Comparison of ENCODE assay signal across 11 cellular contexts in the genomic region with DNA sequence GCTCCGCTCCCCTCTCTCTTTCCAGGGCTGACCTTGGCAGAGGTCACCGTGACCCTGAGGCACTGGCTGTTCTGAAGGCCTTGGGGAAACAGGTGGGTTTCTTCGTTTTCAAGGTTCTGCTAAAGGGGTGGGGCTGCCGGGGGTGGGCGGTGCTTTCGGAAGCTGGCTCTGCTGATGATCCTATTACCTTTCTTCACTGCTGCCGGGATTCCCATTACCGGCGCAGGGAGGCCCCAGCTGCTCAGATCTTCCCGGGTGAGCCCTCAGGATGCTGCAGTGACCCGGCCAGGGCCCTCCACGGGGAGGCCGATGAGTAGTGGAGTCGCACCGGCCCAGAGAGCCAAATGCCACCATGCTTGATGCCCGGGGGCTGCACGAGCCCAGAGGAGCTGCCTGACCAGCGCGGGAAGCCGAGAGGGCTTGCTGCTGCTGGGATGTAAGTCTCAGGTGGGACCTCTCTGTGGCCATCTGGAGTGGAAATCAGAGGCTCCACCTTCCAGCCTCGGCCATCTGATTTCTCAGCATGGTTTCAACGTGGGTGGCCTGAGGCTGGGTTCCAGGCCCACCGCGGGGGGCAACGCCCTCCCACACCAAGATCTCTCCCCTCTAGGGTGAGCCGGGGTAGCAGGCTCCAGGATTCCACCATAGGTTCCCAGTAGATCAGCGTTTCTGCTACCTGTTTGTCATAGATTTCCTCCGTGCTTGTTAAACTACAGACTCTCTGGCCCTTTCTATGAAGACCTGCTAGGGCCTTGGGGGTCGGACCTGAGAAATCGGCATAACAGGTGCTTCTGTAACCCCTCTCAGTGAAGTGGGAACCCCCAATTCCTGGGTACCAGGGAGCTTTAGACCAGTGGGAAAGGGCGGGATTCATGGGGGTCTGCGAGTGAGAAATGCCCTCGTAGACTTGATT. TPM values are rescaled to one million over a fixed set of nuclear protein-coding genes. Genes with fewer than 3 reads are reported as not detected.
DNase-seq lines count a peak whose midpoint lies in the region; ATAC-seq lines count a peak whose summit lies in the region.
"Had no signal": no experiment of that assay in that cellular context is flagged by ENCODE, and none has a peak within 500 bp of the region (broad histone marks: within the 10 kb centered on the region; RNA-seq: fewer than 3 reads in every experiment).

No MANE protein-coding gene starts in this region.

- no peaks in the 10 kb centered on the region for H3K9me3 ChIP-seq in iPS DF 6.9 (ENCODE audit: control insufficient read depth, insufficient read depth, low read length)
- H3K9me3 ChIP-seq: adrenal gland, neutrophil had no signal

- no CpG with 5 or more reads among the region's 33 CpGs for WGBS in iPS DF 6.9 (ENCODE audit: insufficient coverage, insufficient read length)

- H3K27ac Mint-ChIP-seq in activated CD4-positive, alpha-beta T cell treated with anti-CD3 and anti-CD28 coated beads, Interleukin-2, amount 10 ng/mL, durations not matched to agents 24 days and 14 days: peak overlapping the region; percentile 79
- H3K27ac Mint-ChIP-seq in activated CD4-positive, alpha-beta memory T cell treated with anti-CD3 and anti-CD28 coated beads for 36 hours: no peak overlapping the region
- H3K27ac Mint-ChIP-seq in stimulated activated memory B cell treated with anti-CD40 and anti-IgM and Interleukin-4, amounts not matched to agents 10 μg/mL and 1 μg/mL and 100 μg/mL, for 72 hours: peak overlapping the region; percentile 58

- peak overlapping the region; percentile 5; the same call in 1 of the 2 replicates for H3K4me3 ChIP-seq in iPS DF 6.9 (ENCODE audit: low read length)

- POLR2A ChIA-PET in activated CD4-positive, alpha-beta memory T cell treated with anti-CD3 and anti-CD28 coated beads for 36 hours (lab: Charles Lee): interaction anchor here (1.2 to 1.3 kb wide), 4 partner anchors 20 to 63 kb away, joined by 3 to 10 read pairs (median 6); no protein-coding TSS in a partner anchor

- no peak for ATAC-seq in stimulated activated memory B cell treated with anti-CD40 and anti-IgM and Interleukin-4, amounts not matched to agents 10 μg/mL and 1 μg/mL and 100 μg/mL, for 72 hours
- ATAC-seq in HG03175 (IDR thresholded peaks at IDR 0.05; ENCODE audit: unreplicated experiment): no peak

- peaks cover 19% of the 10 kb centered on the region for H3K27me3 Mint-ChIP-seq in activated CD4-positive, alpha-beta T cell treated with anti-CD3 and anti-CD28 coated beads, Interleukin-2, amount 10 ng/mL, durations not matched to agents 24 days and 14 days
- no peaks in the 10 kb centered on the region for H3K27me3 Mint-ChIP-seq in activated CD4-positive, alpha-beta memory T cell treated with anti-CD3 and anti-CD28 coated beads for 36 hours
- H3K27me3 Mint-ChIP-seq in stimulated activated memory B cell treated with anti-CD40 and anti-IgM and Interleukin-4, amounts not matched to agents 10 μg/mL and 1 μg/mL and 100 μg/mL, for 72 hours: no peaks in the 10 kb centered on the region

- H3K4me1 ChIP-seq in iPS DF 6.9 (ENCODE audit: control insufficient read depth, insufficient read depth, low read length): peaks cover 3% of the 10 kb centered on the region; the same call in 1 of the 2 replicates

- H3K9me3 Mint-ChIP-seq in activated CD4-positive, alpha-beta T cell treated with anti-CD3 and anti-CD28 coated beads, Interleukin-2, amount 10 ng/mL, durations not matched to agents 24 days and 14 days: no peaks in the 10 kb centered on the region
- H3K9me3 Mint-ChIP-seq in activated CD4-positive, alpha-beta memory T cell treated with anti-CD3 and anti-CD28 coated beads for 36 hours: no peaks in the 10 kb centered on the region
- H3K9me3 Mint-ChIP-seq in stimulated activated memory B cell treated with anti-CD40 and anti-IgM and Interleukin-4, amounts not matched to agents 10 μg/mL and 1 μg/mL and 100 μg/mL, for 72 hours: no peaks in the 10 kb centered on the region

- peaks cover 2% of the 10 kb centered on the region; the same call in 1 of the 2 replicates for H3K27me3 ChIP-seq in iPS DF 6.9 (ENCODE audit: control insufficient read depth, insufficient read depth, low read length)
- H3K27me3 ChIP-seq: adrenal gland had no signal

- no peaks in the 10 kb centered on the region for H3K36me3 Mint-ChIP-seq in activated CD4-positive, alpha-beta T cell treated with anti-CD3 and anti-CD28 coated beads, Interleukin-2, amount 10 ng/mL, durations not matched to agents 24 days and 14 days (ENCODE audit: low read depth)
- H3K36me3 Mint-ChIP-seq in activated CD4-positive, alpha-beta memory T cell treated with anti-CD3 and anti-CD28 coated beads for 36 hours: no peaks in the 10 kb centered on the region
- no peaks in the 10 kb centered on the region for H3K36me3 Mint-ChIP-seq in stimulated activated memory B cell treated with anti-CD40 and anti-IgM and Interleukin-4, amounts not matched to agents 10 μg/mL and 1 μg/mL and 100 μg/mL, for 72 hours

- no peaks in the 10 kb centered on the region for H3K36me3 ChIP-seq in iPS DF 6.9 (ENCODE audit: control insufficient read depth, insufficient read depth, low read length)
- H3K36me3 ChIP-seq: adrenal gland, neutrophil had no signal

- H3K4me3 Mint-ChIP-seq in activated CD4-positive, alpha-beta T cell treated with anti-CD3 and anti-CD28 coated beads, Interleukin-2, amount 10 ng/mL, durations not matched to agents 24 days and 14 days: peak overlapping the region; percentile 83
- H3K4me3 Mint-ChIP-seq in activated CD4-positive, alpha-beta memory T cell treated with anti-CD3 and anti-CD28 coated beads for 36 hours: peak overlapping the region; percentile 78
- H3K4me3 Mint-ChIP-seq in stimulated activated memory B cell treated with anti-CD40 and anti-IgM and Interleukin-4, amounts not matched to agents 10 μg/mL and 1 μg/mL and 100 μg/mL, for 72 hours: peak overlapping the region; percentile 76

- intact Hi-C loops in activated CD4-positive, alpha-beta T cell treated with anti-CD3 and anti-CD28 coated beads, Interleukin-2, amount 10 ng/mL, durations not matched to agents 24 days and 14 days (cut with micrococcal nuclease): loop anchor here (1.0 kb wide), 2 partner anchors 23 to 33 kb away; no protein-coding TSS in a partner anchor
- intact Hi-C loops in activated CD4-positive, alpha-beta memory T cell treated with anti-CD3 and anti-CD28 coated beads for 36 hours (cut with micrococcal nuclease): loop anchor here (1.0 kb wide), 2 partner anchors 22 to 33 kb away; a partner anchor contains a TSS

- H3K27ac ChIP-seq in iPS DF 6.9 (ENCODE audit: low read length): no peak overlapping the region
- H3K27ac ChIP-seq: adrenal gland, neutrophil had no signal

- CTCF ChIA-PET in activated CD4-positive, alpha-beta memory T cell treated with anti-CD3 and anti-CD28 coated beads for 36 hours (lab: Charles Lee): interaction anchor here (0.8 to 3.3 kb wide), 10 partner anchors 10 to 561 kb away, joined by 3 to 10 read pairs (median 3); a partner anchor contains a TSS

- H3K4me1 Mint-ChIP-seq in activated CD4-positive, alpha-beta T cell treated with anti-CD3 and anti-CD28 coated beads, Interleukin-2, amount 10 ng/mL, durations not matched to agents 24 days and 14 days: peaks cover 17% of the 10 kb centered on the region
- H3K4me1 Mint-ChIP-seq in activated CD4-positive, alpha-beta memory T cell treated with anti-CD3 and anti-CD28 coated beads for 36 hours (ENCODE audit: low read depth): peaks cover 11% of the 10 kb centered on the region
- H3K4me1 Mint-ChIP-seq in stimulated activated memory B cell treated with anti-CD40 and anti-IgM and Interleukin-4, amounts not matched to agents 10 μg/mL and 1 μg/mL and 100 μg/mL, for 72 hours: peaks cover 17% of the 10 kb centered on the region

- DNase-seq in activated CD4-positive, alpha-beta T cell treated with anti-CD3 and anti-CD28 coated beads, Interleukin-2, amount 10 ng/mL, durations not matched to agents 24 days and 14 days: no peak
- no peak for DNase-seq in activated CD4-positive, alpha-beta T cell treated with anti-CD3 and anti-CD28 coated beads, Interleukin-2, amount 50 U/mL, for 48 hours
- no peak for DNase-seq in activated CD4-positive, alpha-beta memory T cell treated with anti-CD3 and anti-CD28 coated beads for 36 hours
- DNase-seq in iPS DF 6.9 (ENCODE audit: low read depth, low spot score) (no peak), LoVo (ENCODE audit: low spot score) (no peak), NCI-H1105 treated with DMSO at 0.1 percent for 48 hours (lab: John Stamatoyannopoulos, UW) (no peak)
- DNase-seq: NCI-H2029 treated with DMSO at 0.1 percent for 48 hours had no signal

RNA-seq across cellular contexts. Expression of a gene that starts 21.6 kb away (rescaled TPM):
- 85.6 and 86.2 TPM in 2 replicates for total RNA-seq in activated CD4-positive, alpha-beta T cell treated with anti-CD3 and anti-CD28 coated beads, Interleukin-2, amount 10 ng/mL, durations not matched to agents 24 days and 14 days
- total RNA-seq in activated CD4-positive, alpha-beta memory T cell treated with anti-CD3 and anti-CD28 coated beads for 36 hours: 100 to 1,000 TPM in 1 of 2 experiments, 10 to 100 TPM in 1; 100.0 to 107 TPM
